In the genomic region with DNA sequence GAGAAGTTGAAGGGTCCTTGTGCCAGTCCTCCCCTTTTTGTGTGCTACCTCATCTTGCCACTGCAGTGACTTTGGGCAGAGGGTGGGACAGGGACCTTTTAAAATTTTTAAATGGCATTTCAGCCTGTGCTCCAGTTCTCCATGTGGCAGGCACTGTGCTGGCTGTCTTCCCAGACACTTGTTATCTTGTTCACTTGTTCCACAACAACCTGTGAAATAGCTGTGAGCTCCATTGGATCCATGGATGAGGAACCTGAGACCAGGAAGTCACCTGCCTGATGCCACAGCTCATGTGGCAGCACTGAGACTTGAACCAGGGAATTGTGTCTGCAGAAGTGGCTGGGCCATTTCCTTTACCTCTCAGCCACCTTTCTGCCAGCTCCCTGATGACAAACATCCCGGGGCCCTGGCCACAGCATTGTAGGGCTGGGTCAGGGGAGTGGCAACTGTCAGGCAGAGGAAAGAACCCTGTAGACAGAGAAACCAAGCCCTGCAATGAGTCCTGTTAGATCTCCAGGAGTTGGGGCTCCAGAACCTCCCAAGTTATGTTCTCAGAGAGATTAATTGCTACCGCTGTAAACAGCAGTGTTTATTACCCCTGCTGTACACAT, we compare ENCODE assay signal across 10 cellular contexts. TPM values are rescaled to one million over a fixed set of nuclear protein-coding genes. Genes with fewer than 3 reads are reported as not detected.
DNase-seq lines count a peak whose midpoint lies in the region; ATAC-seq, FAIRE-seq and TF ChIP-seq lines count a peak whose summit lies in the region.
"Had no signal": no experiment of that assay in that cellular context is flagged by ENCODE, and none has a peak within 500 bp of the region (broad histone marks: within the 10 kb centered on the region; RNA-seq: fewer than 3 reads in every experiment).

No MANE protein-coding gene starts in this region.

- H3K4me1 ChIP-seq in liver (ENCODE audit: control insufficient read depth in 4 of 4, insufficient read depth in 4 of 4, low read length in 3 of 4) (peaks cover 34 to 70% (median 60%) of the 10 kb centered on the region in 4 donors), HepG2 (ENCODE audit: insufficient read depth, low read length) (peaks cover 47% of the 10 kb centered on the region), muscle layer of colon (ENCODE audit: insufficient read depth, low read length) (peaks cover 80% of the 10 kb centered on the region), vagina (peaks cover 99% of the 10 kb centered on the region)

- peaks cover 23% of the 10 kb centered on the region for H3K79me2 ChIP-seq in HepG2 (ENCODE audit: insufficient read depth, low read length)

- H3K36me3 ChIP-seq in liver (ENCODE audit: control insufficient read depth in 4 of 4, insufficient read depth in 3 of 4, low read depth in 1 of 4, low read length in 3 of 4): peaks cover 9 to 19% (median 14%) of the 10 kb centered on the region in 4 donors
- peaks cover 16 to 31% of the 10 kb centered on the region in 2 experiments; a peak in 4 of 5 replicates for H3K36me3 ChIP-seq in HepG2 (replicated peaks in 1 of 2; ENCODE audit: control insufficient read depth in 1 of 2, insufficient read depth in 2 of 2, low read length in 2 of 2)
- peaks cover 43% of the 10 kb centered on the region for H3K36me3 ChIP-seq in muscle layer of colon (ENCODE audit: insufficient read depth, low read length)
- peaks cover 0 to 22% of the 10 kb centered on the region in 2 donors for H3K36me3 ChIP-seq in vagina

- TF ChIP-seq CTCF in liver (IDR thresholded peaks at IDR 0.05; ENCODE audit: low read depth, low read length, missing input control) (no peak), HepG2 (CRISPR knock-in tag; IDR thresholded peaks at IDR 0.05) (no peak), vagina (IDR thresholded peaks at IDR 0.05) (no peak)

- DNase-seq in HepG2 (ENCODE audit: low spot score) (no peak), cerebellar cortex (ENCODE audit: low spot score) (peak; percentile 47), vagina (ENCODE audit: extremely low spot score in 2 of 2) (no peak)
- DNase-seq: COR-L47 had no signal

- FAIRE-seq in HepG2 (lab: Jason Lieb, UNC): no peak

- H3K27me3 ChIP-seq in liver (ENCODE audit: control insufficient read depth in 4 of 4, insufficient read depth in 4 of 4, low read length in 3 of 4) (no peaks in the 10 kb centered on the region), HepG2 (ENCODE audit: control insufficient read depth in 1 of 2, insufficient read depth in 2 of 2, low read length in 2 of 2) (no peaks in the 10 kb centered on the region; a peak in 1 of 5 replicates), muscle layer of colon (ENCODE audit: control insufficient read depth in 1 of 2, insufficient read depth in 2 of 2, low read length in 2 of 2) (no peaks in the 10 kb centered on the region), vagina (no peaks in the 10 kb centered on the region)

- H3K4me3 ChIP-seq in liver (ENCODE audit: low read depth in 1 of 3, low read length in 3 of 3) (no peak overlapping the region), HepG2 (replicated peaks in 1 of 3; ENCODE audit: insufficient read depth in 1 of 3, low read depth in 2 of 3, low read length in 3 of 3) (no peak overlapping the region), muscle layer of colon (ENCODE audit: low read depth in 1 of 2, low read length in 2 of 2) (no peak overlapping the region), vagina (no peak overlapping the region)

- in situ Hi-C loops in HepG2 (cut with HindIII; ENCODE audit: extremely low pct_ligation_motif_present, low pct_unique_long_range_greater_than_20kb): loop anchor here (5.0 kb wide), 2 partner anchors 53 to 143 kb away; partner anchors contain the start of genes ACTMAP and SNRPA

- peaks cover 11% of the 10 kb centered on the region; the same call in 1 of the 2 replicates for H4K20me1 ChIP-seq in HepG2 (ENCODE audit: insufficient read depth, low read length)

- no peak for TF ChIP-seq EP300 in HepG2 (IDR thresholded peaks at IDR 0.05; ENCODE audit: low read depth in 2 of 2, low read length in 2 of 2)
- no peak for TF ChIP-seq EP300 in HepG2 (CRISPR knock-in tag; IDR thresholded peaks at IDR 0.05; ENCODE audit: borderline replicate concordance)

- H3K9ac ChIP-seq in liver (ENCODE audit: low read depth in 1 of 2, low read length in 2 of 2): no peak overlapping the region
- H3K9ac ChIP-seq in HepG2 (ENCODE audit: insufficient read depth, low read depth, low read length): no peak overlapping the region
- H3K9ac ChIP-seq in muscle layer of colon (ENCODE audit: low read length): no peak overlapping the region

- ATAC-seq in HepG2 (no peak), GM19463 (IDR thresholded peaks at IDR 0.05; ENCODE audit: unreplicated experiment) (no peak), GM21576 (IDR thresholded peaks at IDR 0.05; ENCODE audit: unreplicated experiment) (no peak), HG03135 (IDR thresholded peaks at IDR 0.05; ENCODE audit: unreplicated experiment) (no peak)

- H3K27ac ChIP-seq in liver (ENCODE audit: low read depth in 1 of 2, low read length in 2 of 2) (peak overlapping the region; percentile 48 to 82), HepG2 (ENCODE audit: extremely low read length, insufficient read depth, low read length) (no peak overlapping the region), muscle layer of colon (ENCODE audit: low read depth, low read length) (peak overlapping the region; percentile 45), vagina (peak overlapping the region; percentile 64)

- no TSS peak for BruUV-seq in HepG2 (replicated peaks; lab: Mats Ljungman, UMichigan)

- intact Hi-C loops in HepG2 (cut with micrococcal nuclease; ENCODE audit: unreplicated experiment): loop anchor here (5.0 kb wide), 2 partner anchors 88 to 143 kb away; partner anchors contain the start of genes COQ8B and ITPKC
- intact Hi-C loops in vagina (cut with DNase I): loop anchor here (10.0 kb wide), 1 partner anchor 51 kb away; the partner anchor contains the start of genes ACTMAP and SNRPA

- H3K4me2 ChIP-seq in HepG2 (ENCODE audit: low read depth, low read length): no peak overlapping the region

- WGBS in liver: 76% methylated on average over 2 of the region's 2 CpGs
- WGBS in HepG2 (ENCODE audit: low lambda C conversion rate): 100% methylated on average over 1 of the region's 2 CpGs

- no peaks in the 10 kb centered on the region for H3K9me3 ChIP-seq in liver (ENCODE audit: control insufficient read depth in 4 of 4, low read length in 3 of 4)
- no peaks in the 10 kb centered on the region for H3K9me3 ChIP-seq in HepG2 (ENCODE audit: low read length)
- no peaks in the 10 kb centered on the region for H3K9me3 ChIP-seq in muscle layer of colon (ENCODE audit: low read length)
- H3K9me3 ChIP-seq in vagina: no peaks in the 10 kb centered on the region

- TF ChIP-seq RAD21 in liver (IDR thresholded peaks at IDR 0.05) (peak in 1 of 2 donors; percentile 2), HepG2 (CRISPR knock-in tag; IDR thresholded peaks at IDR 0.05) (no peak)

- CTCF ChIA-PET in HepG2 (lab: Yijun Ruan, JAX; ENCODE audit: low intra/inter-chr PET ratio, low total read pairs): no interaction called here

- H2AFZ ChIP-seq in HepG2 (ENCODE audit: low read length): no peak overlapping the region

- TF ChIP-seq POLR2A in HepG2 (IDR thresholded peaks at IDR 0.05; ENCODE audit: insufficient read depth in 1 of 2, low read depth in 2 of 2, low read length in 2 of 2) (no peak), vagina (IDR thresholded peaks at IDR 0.05) (no peak)

- POLR2A ChIA-PET in HepG2 (lab: Yijun Ruan, JAX): interaction anchor here (1.2 to 5.0 kb wide), 4 partner anchors 27 to 75 kb away, joined by 3 to 28 read pairs (median 16); partner anchors contain the start of genes ACTMAP, RAB4B and SNRPA

RNA-seq across cellular contexts. Expression of gene EGLN2, which starts 6.4 kb away (rescaled TPM):
- total RNA-seq in liver (10 to 100 TPM; 34.8 to 56.3 TPM), HepG2 (2016; rRNA removed; fragmentation: Illumina TruSeq; extraction: Trizol) (32.4 and 40.8 TPM in 2 replicates), vagina (76.9 TPM)
- polyA plus RNA-seq in liver (10 to 100 TPM; 45.2 to 50.2 TPM), HepG2 (2011; rRNA removed) (16.5 and 25.4 TPM in 2 replicates)
- total RNA-seq in HepG2 (2016; cell fraction: cytosol; rRNA removed; fragmentation: Illumina TruSeq; extraction: Trizol; ENCODE audit: low read depth): 19.0 and 19.4 TPM in 2 replicates
- 37.6 and 41.3 TPM in 2 replicates for total RNA-seq in HepG2 (2016; cell fraction: insoluble cytoplasmic fraction; rRNA removed; fragmentation: Illumina TruSeq; extraction: Trizol)
- total RNA-seq in HepG2 (2016; cell fraction: membrane; rRNA removed; fragmentation: Illumina TruSeq; extraction: Trizol): 39.4 and 40.9 TPM in 2 replicates
- 27.3 and 29.2 TPM in 2 replicates for total RNA-seq in HepG2 (2016; cell fraction: nucleus; rRNA removed; fragmentation: Illumina TruSeq; extraction: Trizol)
- polyA plus RNA-seq in HepG2 (2011; cell fraction: cytosol; rRNA removed): 16.4 and 23.8 TPM in 2 replicates
- polyA plus RNA-seq in HepG2 (2011; cell fraction: nucleus; rRNA removed): 38.7 and 44.6 TPM in 2 replicates
- 14.0 and 22.0 TPM in 2 replicates for polyA plus RNA-seq in HepG2 (2012)
- 13.6 and 14.2 TPM in 2 replicates for polyA plus RNA-seq in HepG2 (2016; cell fraction: cytosol; fragmentation: Illumina TruSeq; extraction: Trizol; ENCODE audit: low read depth)
- polyA plus RNA-seq in HepG2 (2016; cell fraction: insoluble cytoplasmic fraction; fragmentation: Illumina TruSeq; extraction: Trizol; ENCODE audit: low read depth): 31.3 and 33.0 TPM in 2 replicates
- polyA plus RNA-seq in HepG2 (2016; cell fraction: membrane; fragmentation: Illumina TruSeq; extraction: Trizol; ENCODE audit: low read depth): 24.9 and 27.6 TPM in 2 replicates
- polyA plus RNA-seq in HepG2 (2016; cell fraction: nucleus; fragmentation: Illumina TruSeq; extraction: Trizol; ENCODE audit: insufficient read depth, low read depth): 40.6 and 43.6 TPM in 2 replicates
- 38.0 and 66.8 TPM in 2 replicates for polyA minus RNA-seq in HepG2 (2011; rRNA and poly(A)+ RNA removed; ENCODE audit: low replicate concordance)
- 9.9 and 12.8 TPM in 2 replicates for polyA minus RNA-seq in HepG2 (2011; cell fraction: cytosol; rRNA and poly(A)+ RNA removed)
- polyA minus RNA-seq in HepG2 (2011; cell fraction: nucleus; rRNA and poly(A)+ RNA removed): 16.5 and 19.2 TPM in 2 replicates

RNA-seq across cellular contexts. Expression of gene RAB4B, which starts 27.3 kb away (rescaled TPM):
- total RNA-seq in liver (1 to 10 TPM; 5.5 to 9.0 TPM), HepG2 (2016; rRNA removed; fragmentation: Illumina TruSeq; extraction: Trizol) (2.2 and 3.3 TPM in 2 replicates), vagina (22.3 TPM)
- polyA plus RNA-seq in liver (10 to 100 TPM; 16.8 to 16.9 TPM), HepG2 (2011; rRNA removed) (5.4 and 6.1 TPM in 2 replicates)
- 1.3 and 2.3 TPM in 2 replicates for total RNA-seq in HepG2 (2016; cell fraction: cytosol; rRNA removed; fragmentation: Illumina TruSeq; extraction: Trizol; ENCODE audit: low read depth)
- 2.1 and 3.5 TPM in 2 replicates for total RNA-seq in HepG2 (2016; cell fraction: insoluble cytoplasmic fraction; rRNA removed; fragmentation: Illumina TruSeq; extraction: Trizol)
- total RNA-seq in HepG2 (2016; cell fraction: membrane; rRNA removed; fragmentation: Illumina TruSeq; extraction: Trizol): 2.2 and 2.4 TPM in 2 replicates
- total RNA-seq in HepG2 (2016; cell fraction: nucleus; rRNA removed; fragmentation: Illumina TruSeq; extraction: Trizol): 3.3 and 4.5 TPM in 2 replicates
- polyA plus RNA-seq in HepG2 (2011; cell fraction: cytosol; rRNA removed): 8.5 and 11.8 TPM in 2 replicates
- 11.9 and 12.0 TPM in 2 replicates for polyA plus RNA-seq in HepG2 (2011; cell fraction: nucleus; rRNA removed)
- 4.2 and 5.6 TPM in 2 replicates for polyA plus RNA-seq in HepG2 (2012)
- polyA plus RNA-seq in HepG2 (2016; cell fraction: cytosol; fragmentation: Illumina TruSeq; extraction: Trizol; ENCODE audit: low read depth): 3.1 and 4.5 TPM in 2 replicates
- 3.4 and 4.4 TPM in 2 replicates for polyA plus RNA-seq in HepG2 (2016; cell fraction: insoluble cytoplasmic fraction; fragmentation: Illumina TruSeq; extraction: Trizol; ENCODE audit: low read depth)
- polyA plus RNA-seq in HepG2 (2016; cell fraction: membrane; fragmentation: Illumina TruSeq; extraction: Trizol; ENCODE audit: low read depth): 3.8 and 3.9 TPM in 2 replicates
- polyA plus RNA-seq in HepG2 (2016; cell fraction: nucleus; fragmentation: Illumina TruSeq; extraction: Trizol; ENCODE audit: insufficient read depth, low read depth): 13.8 and 16.0 TPM in 2 replicates
- 2.7 and 3.9 TPM in 2 replicates for polyA minus RNA-seq in HepG2 (2011; rRNA and poly(A)+ RNA removed; ENCODE audit: low replicate concordance)
- polyA minus RNA-seq in HepG2 (2011; cell fraction: cytosol; rRNA and poly(A)+ RNA removed): 1.9 and 3.3 TPM in 2 replicates
- polyA minus RNA-seq in HepG2 (2011; cell fraction: nucleus; rRNA and poly(A)+ RNA removed): 1.9 and 2.2 TPM in 2 replicates

RNA-seq across cellular contexts. Expression of gene MIA, which starts 30.0 kb away (rescaled TPM):
- under 1 TPM in 1 of 2 donors, not detected in 1; 0.42 TPM for total RNA-seq in liver
- polyA plus RNA-seq in liver: under 1 TPM in 1 of 2 donors, not detected in 1; 0.44 TPM
- total RNA-seq in HepG2 (2016; rRNA removed; fragmentation: Illumina TruSeq; extraction: Trizol): not detected in 2 replicates
- not detected in 2 replicates for total RNA-seq in HepG2 (2016; cell fraction: cytosol; rRNA removed; fragmentation: Illumina TruSeq; extraction: Trizol; ENCODE audit: low read depth)
- not detected in 2 replicates for total RNA-seq in HepG2 (2016; cell fraction: insoluble cytoplasmic fraction; rRNA removed; fragmentation: Illumina TruSeq; extraction: Trizol)
- not detected in 2 replicates for total RNA-seq in HepG2 (2016; cell fraction: membrane; rRNA removed; fragmentation: Illumina TruSeq; extraction: Trizol)
- not detected in 2 replicates for total RNA-seq in HepG2 (2016; cell fraction: nucleus; rRNA removed; fragmentation: Illumina TruSeq; extraction: Trizol)
- 0.61 and 2.5 TPM in 2 replicates for polyA plus RNA-seq in HepG2 (2011; rRNA removed)
- polyA plus RNA-seq in HepG2 (2011; cell fraction: cytosol; rRNA removed): 0.25 TPM in 1 of 2 replicates, not detected in the other
- polyA plus RNA-seq in HepG2 (2011; cell fraction: nucleus; rRNA removed): 1.1 and 5.8 TPM in 2 replicates
- polyA plus RNA-seq in HepG2 (2012): 1.5 and 1.6 TPM in 2 replicates
- not detected in 2 replicates for polyA plus RNA-seq in HepG2 (2016; cell fraction: cytosol; fragmentation: Illumina TruSeq; extraction: Trizol; ENCODE audit: low read depth)
- polyA plus RNA-seq in HepG2 (2016; cell fraction: insoluble cytoplasmic fraction; fragmentation: Illumina TruSeq; extraction: Trizol; ENCODE audit: low read depth): not detected in 2 replicates
- not detected in 2 replicates for polyA plus RNA-seq in HepG2 (2016; cell fraction: membrane; fragmentation: Illumina TruSeq; extraction: Trizol; ENCODE audit: low read depth)
- polyA plus RNA-seq in HepG2 (2016; cell fraction: nucleus; fragmentation: Illumina TruSeq; extraction: Trizol; ENCODE audit: insufficient read depth, low read depth): not detected in 2 replicates
- 1.6 TPM in 1 of 2 replicates, not detected in the other for polyA minus RNA-seq in HepG2 (2011; rRNA and poly(A)+ RNA removed; ENCODE audit: low replicate concordance)
- not detected in 2 replicates for polyA minus RNA-seq in HepG2 (2011; cell fraction: cytosol; rRNA and poly(A)+ RNA removed)
- polyA minus RNA-seq in HepG2 (2011; cell fraction: nucleus; rRNA and poly(A)+ RNA removed): 1.7 and 4.5 TPM in 2 replicates
- total RNA-seq in vagina: 11.0 TPM
- total RNA-seq: NCI-H460 had no signal

RNA-seq across cellular contexts. Expression of gene CYP2A6, which starts 44.9 kb away (rescaled TPM):
- total RNA-seq in liver: 10 to 100 TPM in 1 of 2 donors, under 1 TPM in 1; 0.09 to 56.1 TPM
- polyA plus RNA-seq in liver: 1,000 to 10,000 TPM in 1 of 2 donors, 10 to 100 TPM in 1; 63.1 to 1,020 TPM
- total RNA-seq in HepG2 (2016; rRNA removed; fragmentation: Illumina TruSeq; extraction: Trizol): not detected in 2 replicates
- not detected in 2 replicates for total RNA-seq in HepG2 (2016; cell fraction: cytosol; rRNA removed; fragmentation: Illumina TruSeq; extraction: Trizol; ENCODE audit: low read depth)
- not detected in 2 replicates for total RNA-seq in HepG2 (2016; cell fraction: insoluble cytoplasmic fraction; rRNA removed; fragmentation: Illumina TruSeq; extraction: Trizol)
- not detected in 2 replicates for total RNA-seq in HepG2 (2016; cell fraction: membrane; rRNA removed; fragmentation: Illumina TruSeq; extraction: Trizol)
- not detected in 2 replicates for total RNA-seq in HepG2 (2016; cell fraction: nucleus; rRNA removed; fragmentation: Illumina TruSeq; extraction: Trizol)
- polyA plus RNA-seq in HepG2 (2011; rRNA removed): not detected in 2 replicates
- not detected in 2 replicates for polyA plus RNA-seq in HepG2 (2011; cell fraction: cytosol; rRNA removed)
- polyA plus RNA-seq in HepG2 (2011; cell fraction: nucleus; rRNA removed): not detected in 2 replicates
- not detected in 2 replicates for polyA plus RNA-seq in HepG2 (2012)
- polyA plus RNA-seq in HepG2 (2016; cell fraction: cytosol; fragmentation: Illumina TruSeq; extraction: Trizol; ENCODE audit: low read depth): not detected in 2 replicates
- not detected in 2 replicates for polyA plus RNA-seq in HepG2 (2016; cell fraction: insoluble cytoplasmic fraction; fragmentation: Illumina TruSeq; extraction: Trizol; ENCODE audit: low read depth)
- not detected in 2 replicates for polyA plus RNA-seq in HepG2 (2016; cell fraction: membrane; fragmentation: Illumina TruSeq; extraction: Trizol; ENCODE audit: low read depth)
- polyA plus RNA-seq in HepG2 (2016; cell fraction: nucleus; fragmentation: Illumina TruSeq; extraction: Trizol; ENCODE audit: insufficient read depth, low read depth): not detected in 2 replicates
- polyA minus RNA-seq in HepG2 (2011; rRNA and poly(A)+ RNA removed; ENCODE audit: low replicate concordance): 0.21 TPM in 1 of 2 replicates, not detected in the other
- not detected in 2 replicates for polyA minus RNA-seq in HepG2 (2011; cell fraction: cytosol; rRNA and poly(A)+ RNA removed)
- not detected in 2 replicates for polyA minus RNA-seq in HepG2 (2011; cell fraction: nucleus; rRNA and poly(A)+ RNA removed)
- total RNA-seq in vagina: 2.0 TPM
- total RNA-seq: NCI-H460 had no signal

RNA-seq across cellular contexts. Expression of gene SNRPA, which starts 54.4 kb away (rescaled TPM):
- total RNA-seq in liver: 10 to 100 TPM; 11.8 to 27.1 TPM
- polyA plus RNA-seq in liver: 10 to 100 TPM; 12.4 to 21.6 TPM
- 55.6 and 59.6 TPM in 2 replicates for total RNA-seq in HepG2 (2016; rRNA removed; fragmentation: Illumina TruSeq; extraction: Trizol)
- total RNA-seq in HepG2 (2016; cell fraction: cytosol; rRNA removed; fragmentation: Illumina TruSeq; extraction: Trizol; ENCODE audit: low read depth): 30.9 and 37.5 TPM in 2 replicates
- total RNA-seq in HepG2 (2016; cell fraction: insoluble cytoplasmic fraction; rRNA removed; fragmentation: Illumina TruSeq; extraction: Trizol): 43.3 and 60.9 TPM in 2 replicates
- 30.2 and 35.2 TPM in 2 replicates for total RNA-seq in HepG2 (2016; cell fraction: membrane; rRNA removed; fragmentation: Illumina TruSeq; extraction: Trizol)
- total RNA-seq in HepG2 (2016; cell fraction: nucleus; rRNA removed; fragmentation: Illumina TruSeq; extraction: Trizol): 40.9 and 42.9 TPM in 2 replicates
- polyA plus RNA-seq in HepG2 (2011; rRNA removed): 111 and 162 TPM in 2 replicates
- 36.8 and 67.8 TPM in 2 replicates for polyA plus RNA-seq in HepG2 (2011; cell fraction: cytosol; rRNA removed)
- polyA plus RNA-seq in HepG2 (2011; cell fraction: nucleus; rRNA removed): 112 and 136 TPM in 2 replicates
- 55.3 and 58.7 TPM in 2 replicates for polyA plus RNA-seq in HepG2 (2012)
- polyA plus RNA-seq in HepG2 (2016; cell fraction: cytosol; fragmentation: Illumina TruSeq; extraction: Trizol; ENCODE audit: low read depth): 31.4 and 37.9 TPM in 2 replicates
- 87.1 and 104 TPM in 2 replicates for polyA plus RNA-seq in HepG2 (2016; cell fraction: insoluble cytoplasmic fraction; fragmentation: Illumina TruSeq; extraction: Trizol; ENCODE audit: low read depth)
- polyA plus RNA-seq in HepG2 (2016; cell fraction: membrane; fragmentation: Illumina TruSeq; extraction: Trizol; ENCODE audit: low read depth): 41.6 and 53.2 TPM in 2 replicates
- 106 and 112 TPM in 2 replicates for polyA plus RNA-seq in HepG2 (2016; cell fraction: nucleus; fragmentation: Illumina TruSeq; extraction: Trizol; ENCODE audit: insufficient read depth, low read depth)
- polyA minus RNA-seq in HepG2 (2011; rRNA and poly(A)+ RNA removed; ENCODE audit: low replicate concordance): 182 and 255 TPM in 2 replicates
- polyA minus RNA-seq in HepG2 (2011; cell fraction: cytosol; rRNA and poly(A)+ RNA removed): 80.0 and 106 TPM in 2 replicates
- 49.1 and 73.4 TPM in 2 replicates for polyA minus RNA-seq in HepG2 (2011; cell fraction: nucleus; rRNA and poly(A)+ RNA removed)
- total RNA-seq in vagina: 72.7 TPM
